In the genomic region with DNA sequence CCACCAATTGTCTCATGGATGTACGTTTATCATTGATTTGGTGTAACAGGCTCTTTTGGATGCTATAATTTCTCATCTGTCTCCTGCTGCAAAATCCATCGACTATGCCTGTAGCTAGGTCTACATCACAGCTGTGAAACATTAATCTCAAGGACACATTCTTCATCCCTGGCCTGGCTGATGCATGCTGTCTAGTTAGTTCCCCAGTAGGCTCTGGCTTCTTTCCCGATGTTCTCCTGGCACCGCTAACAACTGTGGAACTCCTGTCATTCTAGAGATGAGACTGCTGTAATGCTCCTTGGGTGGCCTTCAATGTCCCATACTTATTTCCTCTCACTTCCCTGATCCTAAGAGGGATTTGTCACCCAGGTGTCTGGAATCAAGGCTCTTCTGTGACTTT, we compare ENCODE assay signal across 16 cellular contexts.
DNase-seq lines count a peak whose midpoint lies in the region; ATAC-seq, FAIRE-seq and TF ChIP-seq lines count a peak whose summit lies in the region.
"Had no signal": no experiment of that assay in that cellular context is flagged by ENCODE, and none has a peak within 500 bp of the region (broad histone marks: within the 10 kb centered on the region; RNA-seq: fewer than 3 reads in every experiment).

No MANE protein-coding gene starts in this region.

- CTCF ChIA-PET in T-cell (lab: Charles Lee), result no interaction called here
- CTCF ChIA-PET in CD4-positive, alpha-beta T cell (lab: Charles Lee), result no interaction called here

- TF ChIP-seq CTCF in fibroblast of mammary gland (conservative IDR thresholded peaks at IDR 0.05; ENCODE audit: control insufficient read depth, insufficient read depth, low read depth, low read length), result no peak
- TF ChIP-seq CTCF in CD14-positive monocyte (IDR thresholded peaks at IDR 0.05), result no peak
- TF ChIP-seq CTCF in CD4-positive, alpha-beta T cell (IDR thresholded peaks at IDR 0.05), result no peak

- POLR2A ChIA-PET in T-cell (lab: Charles Lee), result no interaction called here
- POLR2A ChIA-PET in CD4-positive, alpha-beta T cell (lab: Charles Lee), result no interaction called here

- H3K27ac ChIP-seq in CD4-positive, alpha-beta T cell (ENCODE audit: low read depth, low read length), result no peak overlapping the region
- H3K27ac ChIP-seq: suprapubic skin had no signal

- ATAC-seq in T-cell (replicated peaks in 1 of 4), result no peak
- no peak for ATAC-seq in stimulated activated memory B cell treated with anti-CD40 and anti-IgM and Interleukin-4, amounts not matched to agents 10 μg/mL and 1 μg/mL and 100 μg/mL, for 72 hours
- no peak for ATAC-seq in CD4-positive, alpha-beta T cell (ENCODE audit: poor library complexity)
- ATAC-seq: T-helper 17 cell had no signal

- H3K4me3 Mint-ChIP-seq in T-cell, result no peak overlapping the region
- no peak overlapping the region for H3K4me3 Mint-ChIP-seq in stimulated activated memory B cell treated with anti-CD40 and anti-IgM and Interleukin-4, amounts not matched to agents 10 μg/mL and 1 μg/mL and 100 μg/mL, for 72 hours
- H3K4me3 Mint-ChIP-seq in CD14-positive monocyte, result no peak overlapping the region
- no peak overlapping the region for H3K4me3 Mint-ChIP-seq in CD4-positive, alpha-beta T cell
- H3K4me3 Mint-ChIP-seq: T-helper 17 cell had no signal

- FAIRE-seq in RCC 7860 (lab: Jason Lieb, UNC), result peak; percentile 44
- FAIRE-seq: keratinocyte had no signal

- H3K9me3 ChIP-seq in CD4-positive, alpha-beta T cell (ENCODE audit: control insufficient read depth, low read length), result no peaks in the 10 kb centered on the region
- H3K9me3 ChIP-seq: suprapubic skin had no signal

- H3K27me3 Mint-ChIP-seq in T-cell (peaks cover 0 to 8% of the 10 kb centered on the region in 2 donors), CD14-positive monocyte (ENCODE audit: low read depth in 3 of 3) (peaks cover 0 to 2% (median 0%) of the 10 kb centered on the region in 3 donors)
- H3K27me3 Mint-ChIP-seq in stimulated activated memory B cell treated with anti-CD40 and anti-IgM and Interleukin-4, amounts not matched to agents 10 μg/mL and 1 μg/mL and 100 μg/mL, for 72 hours, result no peaks in the 10 kb centered on the region
- H3K27me3 Mint-ChIP-seq in CD4-positive, alpha-beta T cell, result peaks cover 11% of the 10 kb centered on the region

- H3K36me3 Mint-ChIP-seq in T-cell (no peaks in the 10 kb centered on the region), CD14-positive monocyte (no peaks in the 10 kb centered on the region)
- H3K36me3 Mint-ChIP-seq in stimulated activated memory B cell treated with anti-CD40 and anti-IgM and Interleukin-4, amounts not matched to agents 10 μg/mL and 1 μg/mL and 100 μg/mL, for 72 hours, result no peaks in the 10 kb centered on the region
- no peaks in the 10 kb centered on the region for H3K36me3 Mint-ChIP-seq in CD4-positive, alpha-beta T cell (ENCODE audit: low read depth)

- peaks cover under 1 to 10% (median under 1%) of the 10 kb centered on the region in 3 donors for H3K4me1 Mint-ChIP-seq in T-cell
- no peaks in the 10 kb centered on the region for H3K4me1 Mint-ChIP-seq in stimulated activated memory B cell treated with anti-CD40 and anti-IgM and Interleukin-4, amounts not matched to agents 10 μg/mL and 1 μg/mL and 100 μg/mL, for 72 hours
- no peaks in the 10 kb centered on the region for H3K4me1 Mint-ChIP-seq in CD14-positive monocyte
- no peaks in the 10 kb centered on the region for H3K4me1 Mint-ChIP-seq in CD4-positive, alpha-beta T cell (ENCODE audit: low read depth)

- DNase-seq in AG08396 (ENCODE audit: low spot score), result peak; percentile 14
- peak; percentile 39 for DNase-seq in RCC 7860 (ENCODE audit: low spot score)
- peak; percentile 67 for DNase-seq in fibroblast of mammary gland (ENCODE audit: low read depth)
- DNase-seq in myocyte (ENCODE audit: low read depth), result peak; percentile 92
- DNase-seq in T-cell, result no peak
- DNase-seq in CD14-positive monocyte (ENCODE audit: low spot score), result no peak
- no peak for DNase-seq in CD4-positive, alpha-beta T cell
- DNase-seq: activated CD4-positive, CD25-positive, alpha-beta regulatory T cell treated with anti-CD3 and anti-CD28 coated beads, Interleukin-2, amount 50 U/mL, for 72 hours; activated naive CD4-positive, alpha-beta T cell; caudate nucleus; NCI-H2029 treated with DMSO at 0.1 percent for 48 hours; posterior cingulate gyrus; T-helper 17 cell had no signal

- no peak overlapping the region for H3K4me3 ChIP-seq in fibroblast of mammary gland (ENCODE audit: control insufficient read depth, low read depth, low read length)
- H3K4me3 ChIP-seq: suprapubic skin had no signal

- H3K27ac Mint-ChIP-seq in T-cell, result no peak overlapping the region
- H3K27ac Mint-ChIP-seq in stimulated activated memory B cell treated with anti-CD40 and anti-IgM and Interleukin-4, amounts not matched to agents 10 μg/mL and 1 μg/mL and 100 μg/mL, for 72 hours, result no peak overlapping the region
- H3K27ac Mint-ChIP-seq in CD14-positive monocyte, result no peak overlapping the region
- no peak overlapping the region for H3K27ac Mint-ChIP-seq in CD4-positive, alpha-beta T cell
- H3K27ac Mint-ChIP-seq: T-helper 17 cell had no signal

- no peaks in the 10 kb centered on the region for H3K9me3 Mint-ChIP-seq in T-cell
- H3K9me3 Mint-ChIP-seq in stimulated activated memory B cell treated with anti-CD40 and anti-IgM and Interleukin-4, amounts not matched to agents 10 μg/mL and 1 μg/mL and 100 μg/mL, for 72 hours, result no peaks in the 10 kb centered on the region
- H3K9me3 Mint-ChIP-seq in CD14-positive monocyte, result peaks cover 0 to 4% (median 0%) of the 10 kb centered on the region in 7 donors
- H3K9me3 Mint-ChIP-seq in CD4-positive, alpha-beta T cell, result peaks cover 4% of the 10 kb centered on the region

- H3K27me3 ChIP-seq in CD4-positive, alpha-beta T cell (ENCODE audit: control insufficient read depth, insufficient read depth, low read length), result no peaks in the 10 kb centered on the region
- H3K27me3 ChIP-seq: suprapubic skin had no signal

- intact Hi-C loops in CD14-positive monocyte (cut with micrococcal nuclease), result no loop called here
- intact Hi-C loops in CD4-positive, alpha-beta T cell (cut with DNase I, micrococcal nuclease), result no loop called here

Comparison
In these comparisons a context has a peak if more than half of its experiments do, and no peak if none do; other contexts are left out.
1. DNase-seq: peak in AG08396 (single experiment), RCC 7860 (single experiment), fibroblast of mammary gland (single experiment) and myocyte (single experiment); none in T-cell (0 of 34), CD14-positive monocyte (single experiment) and CD4-positive, alpha-beta T cell (0 of 10).